Comparison of ENCODE assay signal across 20 cellular contexts in the genomic region with DNA sequence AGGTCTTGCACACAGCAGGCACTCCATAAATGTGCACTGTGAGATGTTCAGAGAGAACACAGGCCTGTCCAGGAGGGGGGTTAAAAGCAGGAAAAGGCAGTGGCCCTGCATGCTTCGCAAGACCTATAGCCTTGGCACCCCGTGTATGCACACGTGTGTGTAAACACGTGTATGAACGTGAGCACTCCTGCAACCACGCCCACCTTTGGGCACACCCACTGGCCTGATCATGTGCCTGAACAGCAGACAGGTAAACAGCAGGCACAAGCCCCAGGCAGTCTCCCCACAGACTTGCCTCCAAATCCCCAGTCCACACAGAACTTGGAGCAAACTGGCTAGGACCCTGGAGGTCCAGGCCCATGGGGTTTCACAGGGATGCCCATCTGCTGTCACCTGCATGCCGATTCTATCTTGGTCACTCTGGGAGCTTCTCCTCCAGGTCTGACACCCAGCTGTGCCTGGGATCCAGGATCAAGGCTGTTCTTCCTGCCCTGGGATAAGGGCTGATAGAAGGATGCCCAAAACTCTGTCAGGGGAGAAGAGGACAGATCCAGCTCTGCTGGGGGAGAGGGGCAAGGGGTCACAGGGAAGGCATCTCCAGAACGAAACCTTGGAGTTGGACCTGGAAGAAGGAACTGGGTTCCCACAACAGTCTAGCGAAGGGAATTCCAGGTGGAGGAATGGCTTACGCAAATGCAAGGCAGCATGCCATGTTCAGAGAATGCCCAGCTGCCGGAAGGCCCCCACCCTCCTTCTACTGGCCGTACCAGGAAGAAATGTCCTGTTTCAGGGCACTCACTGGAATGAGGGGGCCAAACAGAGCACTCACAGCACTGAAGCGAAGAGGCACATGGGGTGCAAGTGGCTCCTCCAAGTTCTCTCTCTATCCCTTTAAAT. TPM values are rescaled to one million over a fixed set of nuclear protein-coding genes. Genes with fewer than 3 reads are reported as not detected.
DNase-seq lines count a peak whose midpoint lies in the region; ATAC-seq, FAIRE-seq and TF ChIP-seq lines count a peak whose summit lies in the region.
"Had no signal": no experiment of that assay in that cellular context is flagged by ENCODE, and none has a peak within 500 bp of the region (broad histone marks: within the 10 kb centered on the region; RNA-seq: fewer than 3 reads in every experiment).

No MANE protein-coding gene starts in this region.

- peak; percentile 5 for DNase-seq in activated CD4-positive, alpha-beta T cell treated with anti-CD3 and anti-CD28 coated beads for 36 hours
- no peak for DNase-seq in activated CD4-positive, alpha-beta T cell treated with anti-CD3 and anti-CD28 coated beads, Interleukin-2, amount 10 ng/mL, durations not matched to agents 7 days and 5 days
- DNase-seq in T-helper 17 cell: peak in 1 of 3 donors; percentile 7
- peak; percentile 35 for DNase-seq in HepG2 (ENCODE audit: low spot score)
- peak; percentile 61 for DNase-seq in spleen
- no peak for DNase-seq in medulla oblongata (ENCODE audit: extremely low spot score)
- DNase-seq in SKM-1 (lab: John Stamatoyannopoulos, UW; ENCODE audit: unreplicated experiment): no peak
- DNase-seq: 8988T; activated CD4-positive, alpha-beta T cell treated with anti-CD3 and anti-CD28 coated beads, Interleukin-2, amount 50 U/mL, for 4 hours; amniotic stem cell; GDM1; KBM-7; NCI-H1092; SW 1271 had no signal

- POLR2A ChIA-PET in activated CD4-positive, alpha-beta T cell treated with anti-CD3 and anti-CD28 coated beads for 36 hours (lab: Charles Lee): no interaction called here
- POLR2A ChIA-PET in activated CD4-positive, alpha-beta T cell treated with anti-CD3 and anti-CD28 coated beads, Interleukin-2, amount 10 ng/mL, durations not matched to agents 7 days and 5 days (lab: Charles Lee): no interaction called here
- POLR2A ChIA-PET in HepG2 (lab: Yijun Ruan, JAX): interaction anchor here (1.3 kb wide), 1 partner anchor 81 kb away, joined by 6 read pairs; no protein-coding TSS in a partner anchor

- no peaks in the 10 kb centered on the region for H3K27me3 Mint-ChIP-seq in activated CD4-positive, alpha-beta T cell treated with anti-CD3 and anti-CD28 coated beads for 36 hours
- H3K27me3 Mint-ChIP-seq in activated CD4-positive, alpha-beta T cell treated with anti-CD3 and anti-CD28 coated beads, Interleukin-2, amount 10 ng/mL, durations not matched to agents 7 days and 5 days: no peaks in the 10 kb centered on the region
- H3K27me3 Mint-ChIP-seq in T-helper 17 cell: peaks cover 10% of the 10 kb centered on the region

- no peak overlapping the region for H3K4me3 Mint-ChIP-seq in activated CD4-positive, alpha-beta T cell treated with anti-CD3 and anti-CD28 coated beads for 36 hours
- no peak overlapping the region for H3K4me3 Mint-ChIP-seq in activated CD4-positive, alpha-beta T cell treated with anti-CD3 and anti-CD28 coated beads, Interleukin-2, amount 10 ng/mL, durations not matched to agents 7 days and 5 days
- H3K4me3 Mint-ChIP-seq in T-helper 17 cell: peak overlapping the region; percentile 3

- no peaks in the 10 kb centered on the region; a peak in 2 of 5 replicates for H3K27me3 ChIP-seq in HepG2 (ENCODE audit: control insufficient read depth in 1 of 2, insufficient read depth in 2 of 2, low read length in 2 of 2)
- H3K27me3 ChIP-seq in spleen (replicated peaks in 1 of 7): no peaks in the 10 kb centered on the region

- no peaks in the 10 kb centered on the region for H3K9me3 Mint-ChIP-seq in activated CD4-positive, alpha-beta T cell treated with anti-CD3 and anti-CD28 coated beads for 36 hours (ENCODE audit: low read depth)
- H3K9me3 Mint-ChIP-seq in activated CD4-positive, alpha-beta T cell treated with anti-CD3 and anti-CD28 coated beads, Interleukin-2, amount 10 ng/mL, durations not matched to agents 7 days and 5 days: no peaks in the 10 kb centered on the region
- H3K9me3 Mint-ChIP-seq: activated T-helper 2 cell treated with anti-CD3 and anti-CD28 coated beads, Interferon-gamma antibody, Interleukin-2, Interleukin-4, amounts not matched to agents 10 μg/mL and 5 μg/mL and 100 μg/mL, durations not matched to agents 14 hours and 24 hours and 36 hours had no signal

- TF ChIP-seq CTCF in HepG2 (CRISPR knock-in tag; IDR thresholded peaks at IDR 0.05): no peak
- no peak for TF ChIP-seq CTCF in spleen (IDR thresholded peaks at IDR 0.05 in 8 of 11, conservative IDR thresholded peaks at IDR 0.05 in 3 of 11)

- no peak overlapping the region for H2AFZ ChIP-seq in HepG2 (ENCODE audit: low read length)

- TF ChIP-seq RAD21 in HepG2 (CRISPR knock-in tag; IDR thresholded peaks at IDR 0.05): no peak

- no peaks in the 10 kb centered on the region for H4K20me1 ChIP-seq in HepG2 (ENCODE audit: insufficient read depth, low read length)

- no TSS peak for BruUV-seq in HepG2 (replicated peaks; lab: Mats Ljungman, UMichigan)

- in situ Hi-C loops in HepG2 (cut with HindIII; ENCODE audit: extremely low pct_ligation_motif_present, low pct_unique_long_range_greater_than_20kb): loop anchor here (5.0 kb wide), 1 partner anchor 77 kb away; no protein-coding TSS in a partner anchor

- CTCF ChIA-PET in activated CD4-positive, alpha-beta T cell treated with anti-CD3 and anti-CD28 coated beads for 36 hours (lab: Charles Lee): interaction anchor here (1.0 kb wide), 2 partner anchors 17 to 140 kb away, joined by 3 read pairs; no protein-coding TSS in a partner anchor
- CTCF ChIA-PET in activated CD4-positive, alpha-beta T cell treated with anti-CD3 and anti-CD28 coated beads, Interleukin-2, amount 10 ng/mL, durations not matched to agents 7 days and 5 days (lab: Charles Lee): interaction anchor here (0.6 to 1.2 kb wide), 2 partner anchors 10 kb away, joined by 3 read pairs; no protein-coding TSS in a partner anchor
- CTCF ChIA-PET in HepG2 (lab: Yijun Ruan, JAX; ENCODE audit: low intra/inter-chr PET ratio, low total read pairs): no interaction called here

- TF ChIP-seq POLR2A in HepG2 (IDR thresholded peaks at IDR 0.05; ENCODE audit: insufficient read depth in 1 of 2, low read depth in 2 of 2, low read length in 2 of 2): no peak
- no peak for TF ChIP-seq POLR2A in spleen (IDR thresholded peaks at IDR 0.05)

- H3K79me2 ChIP-seq in HepG2 (ENCODE audit: insufficient read depth, low read length): no peaks in the 10 kb centered on the region

- TF ChIP-seq EP300 in HepG2 (IDR thresholded peaks at IDR 0.05; ENCODE audit: low read depth in 2 of 2, low read length in 2 of 2) (no peak), HepG2 (CRISPR knock-in tag; IDR thresholded peaks at IDR 0.05; ENCODE audit: borderline replicate concordance) (no peak)

- no peak for ATAC-seq in activated CD4-positive, alpha-beta T cell treated with anti-CD3 and anti-CD28 coated beads for 36 hours
- peak; percentile 18 for ATAC-seq in T-helper 17 cell
- ATAC-seq in HepG2: no peak
- no peak for ATAC-seq in HG02642 (IDR thresholded peaks at IDR 0.05; ENCODE audit: poor library complexity, unreplicated experiment)
- ATAC-seq: GM12878 had no signal

- H3K9me3 ChIP-seq in T-helper 17 cell (ENCODE audit: control insufficient read depth, low read length, poor library complexity, severe bottlenecking) (no peaks in the 10 kb centered on the region), HepG2 (ENCODE audit: low read length) (no peaks in the 10 kb centered on the region), spleen (no peaks in the 10 kb centered on the region)
- H3K9me3 ChIP-seq: thoracic aorta had no signal

- 25% methylated on average over 11 of the region's 13 CpGs for WGBS in HepG2 (ENCODE audit: low lambda C conversion rate)
- WGBS in spleen, 5 donors: 81 to 94% (median 88%) methylated on average over 13 of the region's 13 CpGs

- H3K4me1 Mint-ChIP-seq in activated CD4-positive, alpha-beta T cell treated with anti-CD3 and anti-CD28 coated beads for 36 hours: peaks cover 13% of the 10 kb centered on the region
- peaks cover 27% of the 10 kb centered on the region for H3K4me1 Mint-ChIP-seq in activated CD4-positive, alpha-beta T cell treated with anti-CD3 and anti-CD28 coated beads, Interleukin-2, amount 10 ng/mL, durations not matched to agents 7 days and 5 days
- H3K4me1 Mint-ChIP-seq in T-helper 17 cell: peaks cover 17% of the 10 kb centered on the region

- no peaks in the 10 kb centered on the region for H3K36me3 Mint-ChIP-seq in activated CD4-positive, alpha-beta T cell treated with anti-CD3 and anti-CD28 coated beads for 36 hours (ENCODE audit: low read depth)
- no peaks in the 10 kb centered on the region for H3K36me3 Mint-ChIP-seq in activated CD4-positive, alpha-beta T cell treated with anti-CD3 and anti-CD28 coated beads, Interleukin-2, amount 10 ng/mL, durations not matched to agents 7 days and 5 days (ENCODE audit: low read depth)
- peaks cover 5% of the 10 kb centered on the region for H3K36me3 Mint-ChIP-seq in T-helper 17 cell (ENCODE audit: low read depth)

- no peak overlapping the region for H3K9ac ChIP-seq in HepG2 (ENCODE audit: insufficient read depth, low read depth, low read length)

- H3K4me3 ChIP-seq in HepG2 (replicated peaks in 1 of 3; ENCODE audit: insufficient read depth in 1 of 3, low read depth in 2 of 3, low read length in 3 of 3) (no peak overlapping the region), spleen (no peak overlapping the region)
- H3K4me3 ChIP-seq: GM12878, smooth muscle cell, thoracic aorta had no signal

- FAIRE-seq in HepG2 (lab: Jason Lieb, UNC): no peak
- FAIRE-seq: GM12878, RCC 7860 had no signal

- H3K4me2 ChIP-seq in HepG2 (ENCODE audit: low read depth, low read length): peak overlapping the region; percentile 16; the same call in 1 of the 2 replicates
- H3K4me2 ChIP-seq: smooth muscle cell had no signal

- intact Hi-C loops in activated CD4-positive, alpha-beta T cell treated with anti-CD3 and anti-CD28 coated beads for 36 hours (cut with DNase I, micrococcal nuclease): no loop called here
- intact Hi-C loops in HepG2 (cut with micrococcal nuclease; ENCODE audit: unreplicated experiment): loop anchor here (10.0 kb wide), 1 partner anchor 280 kb away; no protein-coding TSS in a partner anchor
- intact Hi-C loops in spleen (cut with DNase I; ENCODE audit: low total_unique reads): no loop called here

- H3K27ac ChIP-seq in HepG2 (ENCODE audit: extremely low read length, insufficient read depth, low read length) (no peak overlapping the region), spleen (no peak overlapping the region)
- H3K27ac ChIP-seq: thoracic aorta had no signal

- H3K4me1 ChIP-seq in HepG2 (ENCODE audit: insufficient read depth, low read length) (peaks cover 86% of the 10 kb centered on the region), spleen (peaks cover 5 to 35% (median 20%) of the 10 kb centered on the region in 6 donors)

- H3K27ac Mint-ChIP-seq in activated CD4-positive, alpha-beta T cell treated with anti-CD3 and anti-CD28 coated beads for 36 hours: no peak overlapping the region
- no peak overlapping the region for H3K27ac Mint-ChIP-seq in activated CD4-positive, alpha-beta T cell treated with anti-CD3 and anti-CD28 coated beads, Interleukin-2, amount 10 ng/mL, durations not matched to agents 7 days and 5 days
- H3K27ac Mint-ChIP-seq in T-helper 17 cell: no peak overlapping the region
- H3K27ac Mint-ChIP-seq: activated T-helper 2 cell treated with anti-CD3 and anti-CD28 coated beads, Interferon-gamma antibody, Interleukin-2, Interleukin-4, amounts not matched to agents 10 μg/mL and 5 μg/mL and 100 μg/mL, durations not matched to agents 14 hours and 24 hours and 36 hours had no signal

- H3K36me3 ChIP-seq in HepG2 (replicated peaks in 1 of 2; ENCODE audit: control insufficient read depth in 1 of 2, insufficient read depth in 2 of 2, low read length in 2 of 2) (no peaks in the 10 kb centered on the region), spleen (no peaks in the 10 kb centered on the region)
- H3K36me3 ChIP-seq: thoracic aorta had no signal

RNA-seq across cellular contexts. Expression of a gene that starts 14.3 kb away (rescaled TPM):
- 10 to 100 TPM; 33.9 to 34.3 TPM for total RNA-seq in activated CD4-positive, alpha-beta T cell treated with anti-CD3 and anti-CD28 coated beads for 36 hours
- 10 to 100 TPM; 27.8 to 31.5 TPM for total RNA-seq in activated CD4-positive, alpha-beta T cell treated with anti-CD3 and anti-CD28 coated beads, Interleukin-2, amount 10 ng/mL, durations not matched to agents 7 days and 5 days
- 10 to 100 TPM; 30.0 to 34.0 TPM for total RNA-seq in T-helper 17 cell
- 5.3 and 11.0 TPM in 2 replicates for total RNA-seq in HepG2 (2016; rRNA removed; fragmentation: Illumina TruSeq; extraction: Trizol)
- total RNA-seq in HepG2 (2016; cell fraction: cytosol; rRNA removed; fragmentation: Illumina TruSeq; extraction: Trizol; ENCODE audit: low read depth): 2.3 and 2.6 TPM in 2 replicates
- total RNA-seq in HepG2 (2016; cell fraction: insoluble cytoplasmic fraction; rRNA removed; fragmentation: Illumina TruSeq; extraction: Trizol): 5.2 and 10.5 TPM in 2 replicates
- 7.0 and 7.7 TPM in 2 replicates for total RNA-seq in HepG2 (2016; cell fraction: membrane; rRNA removed; fragmentation: Illumina TruSeq; extraction: Trizol)
- total RNA-seq in HepG2 (2016; cell fraction: nucleus; rRNA removed; fragmentation: Illumina TruSeq; extraction: Trizol): 9.9 and 13.1 TPM in 2 replicates
- 8.8 and 10.2 TPM in 2 replicates for polyA plus RNA-seq in HepG2 (2011; rRNA removed)
- polyA plus RNA-seq in HepG2 (2011; cell fraction: cytosol; rRNA removed): 7.4 TPM in 2 replicates
- 42.1 and 46.0 TPM in 2 replicates for polyA plus RNA-seq in HepG2 (2011; cell fraction: nucleus; rRNA removed)
- polyA plus RNA-seq in HepG2 (2012): 22.4 and 32.5 TPM in 2 replicates
- 0.69 and 1.1 TPM in 2 replicates for polyA plus RNA-seq in HepG2 (2016; cell fraction: cytosol; fragmentation: Illumina TruSeq; extraction: Trizol; ENCODE audit: low read depth)
- 16.0 and 20.6 TPM in 2 replicates for polyA plus RNA-seq in HepG2 (2016; cell fraction: insoluble cytoplasmic fraction; fragmentation: Illumina TruSeq; extraction: Trizol; ENCODE audit: low read depth)
- 2.4 and 3.8 TPM in 2 replicates for polyA plus RNA-seq in HepG2 (2016; cell fraction: membrane; fragmentation: Illumina TruSeq; extraction: Trizol; ENCODE audit: low read depth)
- 25.8 and 26.9 TPM in 2 replicates for polyA plus RNA-seq in HepG2 (2016; cell fraction: nucleus; fragmentation: Illumina TruSeq; extraction: Trizol; ENCODE audit: insufficient read depth, low read depth)
- polyA minus RNA-seq in HepG2 (2011; rRNA and poly(A)+ RNA removed; ENCODE audit: low replicate concordance): 7.8 and 28.6 TPM in 2 replicates
- 19.5 and 20.1 TPM in 2 replicates for polyA minus RNA-seq in HepG2 (2011; cell fraction: cytosol; rRNA and poly(A)+ RNA removed)
- polyA minus RNA-seq in HepG2 (2011; cell fraction: nucleus; rRNA and poly(A)+ RNA removed): 27.4 and 29.2 TPM in 2 replicates
- total RNA-seq in spleen: 100 to 1,000 TPM; 117 to 210 (median 129) TPM
- polyA plus RNA-seq in spleen: 10 to 100 TPM; 10.7 to 29.7 (median 11.8) TPM

Comparison
In these comparisons a context has a peak if more than half of its experiments do, and no peak if none do; other contexts are left out.
1. DNase-seq: peak in activated CD4-positive, alpha-beta T cell treated with anti-CD3 and anti-CD28 coated beads for 36 hours (single experiment), HepG2 (single experiment) and spleen (single experiment); none in activated CD4-positive, alpha-beta T cell treated with anti-CD3 and anti-CD28 coated beads, Interleukin-2, amount 10 ng/mL, durations not matched to agents 7 days and 5 days (single experiment), medulla oblongata (single experiment) and SKM-1 (single experiment).